ENCODE assay signal across 31 cellular contexts in genomic region chr2:208182835-208183234, GRCh38. TPM values are rescaled to one million over a fixed set of nuclear protein-coding genes. Genes with fewer than 3 reads are reported as not detected.
"Had no signal": no experiment of that assay in that cellular context is flagged by ENCODE, and none has a peak within 500 bp of the region (broad histone marks: within the 10 kb centered on the region; RNA-seq: fewer than 3 reads in every experiment).

No MANE protein-coding gene starts in this region.

- H3K4me1 Mint-ChIP-seq: activated CD4-positive, alpha-beta T cell treated with anti-CD3 and anti-CD28 coated beads for 36 hours had no signal

- DNase-seq: activated CD4-positive, alpha-beta T cell treated with anti-CD3 and anti-CD28 coated beads for 36 hours; activated CD4-positive, CD25-positive, alpha-beta regulatory T cell; activated effector memory CD4-positive, alpha-beta T cell treated with Interleukin-2 at 50 U/mL for 16 hours; activated naive CD4-positive, alpha-beta T cell treated with Interleukin-2 at 50 U/mL for 16 hours; activated T-cell treated with anti-CD3 and anti-CD28 coated beads for 4 hours; activated T-cell treated with anti-CD3 and anti-CD28 coated beads, Interleukin-2, amount 50 U/mL, for 72 hours; brain microvascular endothelial cell; cortex of kidney; foreskin keratinocyte; naive thymus-derived CD8-positive, alpha-beta T cell; stimulated activated CD4-positive, alpha-beta T cell treated with anti-CD3 and anti-CD28 coated beads, Interleukin-12 subunit alpha, Interleukin-12 subunit beta, amount 100 ng/mL, for 4 hours; stimulated activated CD4-positive, alpha-beta T cell treated with anti-CD3 and anti-CD28 coated beads, Interleukin-4, amount 100 ng/mL, for 1 hour; stimulated activated naive CD8-positive, alpha-beta T cell treated with anti-CD3 and anti-CD28 coated beads, Interleukin-15, Interleukin-2, amounts not matched to agents 100 U/mL and 50 U/mL, for 24 hours; transverse colon had no signal

- H3K27ac ChIP-seq: ascending aorta, brain microvascular endothelial cell, foreskin keratinocyte, heart left ventricle, neural progenitor cell, skin epidermis, testis, transverse colon had no signal

- ATAC-seq: activated CD4-positive, alpha-beta T cell treated with anti-CD3 and anti-CD28 coated beads for 36 hours; activated T-cell treated with anti-CD3 and anti-CD28 coated beads, Interleukin-2, amount 50 U/mL, for 72 hours; esophagus mucosa; foreskin keratinocyte; heart left ventricle; naive thymus-derived CD8-positive, alpha-beta T cell; sciatic nerve; stimulated activated naive CD8-positive, alpha-beta T cell treated with anti-CD3 and anti-CD28 coated beads, Interleukin-15, Interleukin-2, amounts not matched to agents 100 U/mL and 50 U/mL, for 24 hours had no signal

- H3K27me3 ChIP-seq: ascending aorta, neural progenitor cell, testis had no signal

- H3K4me3 Mint-ChIP-seq: activated CD4-positive, alpha-beta T cell treated with anti-CD3 and anti-CD28 coated beads for 36 hours; activated naive CD8-positive, alpha-beta T cell; activated T-cell treated with anti-CD3 and anti-CD28 coated beads, Interleukin-2, amount 50 U/mL, for 72 hours; naive thymus-derived CD8-positive, alpha-beta T cell; T-helper 2 cell treated with Interferon-gamma antibody and Interleukin-4, amounts not matched to agents 5 μg/mL and 100 μg/mL, for 36 hours had no signal

- H3K27ac Mint-ChIP-seq: activated CD4-positive, alpha-beta T cell treated with anti-CD3 and anti-CD28 coated beads for 36 hours; activated naive CD8-positive, alpha-beta T cell; activated T-cell treated with anti-CD3 and anti-CD28 coated beads, Interleukin-2, amount 50 U/mL, for 72 hours; endodermal cell; neural progenitor cell; T-helper 2 cell treated with Interferon-gamma antibody and Interleukin-4, amounts not matched to agents 5 μg/mL and 100 μg/mL, for 36 hours had no signal

- H3K36me3 ChIP-seq: ascending aorta, brain microvascular endothelial cell, heart left ventricle, neural progenitor cell, transverse colon had no signal

- H3K36me3 Mint-ChIP-seq: activated naive CD8-positive, alpha-beta T cell; naive thymus-derived CD8-positive, alpha-beta T cell; neural progenitor cell had no signal

- H3K9ac ChIP-seq: neural progenitor cell had no signal

- H3K4me1 ChIP-seq: ascending aorta, foreskin keratinocyte, testis, transverse colon had no signal

- H3K4me3 ChIP-seq: heart left ventricle, neural progenitor cell, skin epidermis, testis, transverse colon had no signal

- H3K9me3 ChIP-seq: ascending aorta, heart left ventricle, testis, transverse colon had no signal

- H3K9me3 Mint-ChIP-seq: activated T-cell treated with anti-CD3 and anti-CD28 coated beads, Interleukin-2, amount 50 U/mL, for 72 hours; endodermal cell; naive thymus-derived CD8-positive, alpha-beta T cell; neural progenitor cell; T-helper 2 cell treated with Interferon-gamma antibody and Interleukin-4, amounts not matched to agents 5 μg/mL and 100 μg/mL, for 36 hours had no signal

RNA-seq across cellular contexts. Expression of gene C2orf80, which starts 7.0 kb away (rescaled TPM):
- total RNA-seq: activated CD4-positive, alpha-beta T cell treated with anti-CD3 and anti-CD28 coated beads for 36 hours; activated T-cell treated with anti-CD3 and anti-CD28 coated beads, Interleukin-2, amount 50 U/mL, for 72 hours; ascending aorta; cardiac septum; chondrocyte; esophagus mucosa; foreskin keratinocyte; heart left ventricle; kidney epithelial cell; lower leg skin; naive thymus-derived CD8-positive, alpha-beta T cell; omental fat pad; sciatic nerve; testis; transverse colon had no signal
- polyA plus RNA-seq: adipose tissue; foreskin keratinocyte; heart left ventricle; naive thymus-derived CD8-positive, alpha-beta T cell; urinary bladder had no signal

RNA-seq across cellular contexts. Expression of gene CRYGA, which starts 19.4 kb away (rescaled TPM):
- total RNA-seq: activated CD4-positive, alpha-beta T cell treated with anti-CD3 and anti-CD28 coated beads for 36 hours; activated T-cell treated with anti-CD3 and anti-CD28 coated beads, Interleukin-2, amount 50 U/mL, for 72 hours; ascending aorta; cardiac septum; chondrocyte; endodermal cell; esophagus mucosa; foreskin keratinocyte; heart left ventricle; kidney epithelial cell; lower leg skin; naive thymus-derived CD8-positive, alpha-beta T cell; omental fat pad; sciatic nerve; testis; transverse colon; urinary bladder had no signal
- polyA plus RNA-seq: adipose tissue; foreskin keratinocyte; heart left ventricle; naive thymus-derived CD8-positive, alpha-beta T cell; urinary bladder had no signal

RNA-seq across cellular contexts. Expression of gene CRYGB, which starts 36.9 kb away (rescaled TPM):
- total RNA-seq: activated CD4-positive, alpha-beta T cell treated with anti-CD3 and anti-CD28 coated beads for 36 hours; activated T-cell treated with anti-CD3 and anti-CD28 coated beads, Interleukin-2, amount 50 U/mL, for 72 hours; ascending aorta; cardiac septum; chondrocyte; esophagus mucosa; foreskin keratinocyte; heart left ventricle; kidney epithelial cell; lower leg skin; naive thymus-derived CD8-positive, alpha-beta T cell; omental fat pad; sciatic nerve; transverse colon; urinary bladder had no signal
- polyA plus RNA-seq: adipose tissue; foreskin keratinocyte; heart left ventricle; naive thymus-derived CD8-positive, alpha-beta T cell; urinary bladder had no signal

RNA-seq across cellular contexts. Expression of gene CRYGC, which starts 53.2 kb away (rescaled TPM):
- total RNA-seq: activated CD4-positive, alpha-beta T cell treated with anti-CD3 and anti-CD28 coated beads for 36 hours; activated T-cell treated with anti-CD3 and anti-CD28 coated beads, Interleukin-2, amount 50 U/mL, for 72 hours; ascending aorta; cardiac septum; chondrocyte; endodermal cell; esophagus mucosa; foreskin keratinocyte; heart left ventricle; kidney epithelial cell; lower leg skin; naive thymus-derived CD8-positive, alpha-beta T cell; omental fat pad; sciatic nerve; transverse colon; urinary bladder had no signal
- polyA plus RNA-seq: adipose tissue; heart left ventricle; naive thymus-derived CD8-positive, alpha-beta T cell; urinary bladder had no signal

RNA-seq across cellular contexts. Expression of gene CRYGD, which starts 58.5 kb away (rescaled TPM):
- total RNA-seq: activated CD4-positive, alpha-beta T cell treated with anti-CD3 and anti-CD28 coated beads for 36 hours; activated T-cell treated with anti-CD3 and anti-CD28 coated beads, Interleukin-2, amount 50 U/mL, for 72 hours; ascending aorta; cardiac septum; chondrocyte; esophagus mucosa; foreskin keratinocyte; heart left ventricle; kidney epithelial cell; lower leg skin; naive thymus-derived CD8-positive, alpha-beta T cell; omental fat pad; sciatic nerve; testis; transverse colon had no signal
- polyA plus RNA-seq: adipose tissue; foreskin keratinocyte; heart left ventricle; naive thymus-derived CD8-positive, alpha-beta T cell; urinary bladder had no signal
